ENCODE assay signal across 17 cellular contexts in genomic region chr17:83030432-83030831, GRCh38. TPM values are rescaled to one million over a fixed set of nuclear protein-coding genes. Genes with fewer than 3 reads are reported as not detected.
"Had no signal": no experiment of that assay in that cellular context is flagged by ENCODE, and none has a peak within 500 bp of the region (broad histone marks: within the 10 kb centered on the region; RNA-seq: fewer than 3 reads in every experiment).

No MANE protein-coding gene starts in this region.

- H3K36me3 ChIP-seq: adrenal gland, pancreas, right lobe of liver, thyroid gland, vagina had no signal

- H3K4me1 Mint-ChIP-seq: stimulated activated naive B cell treated with anti-CD40 and anti-IgM and Interleukin-4, amounts not matched to agents 10 μg/mL and 1 μg/mL and 100 μg/mL, for 72 hours had no signal

- H3K4me3 Mint-ChIP-seq: activated CD4-positive, alpha-beta T cell treated with anti-CD3 and anti-CD28 coated beads, Interleukin-2, amount 10 ng/mL, durations not matched to agents 24 days and 14 days; activated CD8-positive, alpha-beta T cell treated with anti-CD3 and anti-CD28 coated beads for 36 hours; activated T-cell treated with anti-CD3 and anti-CD28 coated beads, Interleukin-2, amount 50 U/mL, for 72 hours; effector memory CD8-positive, alpha-beta T cell; naive thymus-derived CD4-positive, alpha-beta T cell; stimulated activated naive B cell treated with anti-CD40 and anti-IgM and Interleukin-4, amounts not matched to agents 10 μg/mL and 1 μg/mL and 100 μg/mL, for 72 hours had no signal

- H3K27me3 Mint-ChIP-seq: activated CD4-positive, alpha-beta T cell treated with anti-CD3 and anti-CD28 coated beads, Interleukin-2, amount 10 ng/mL, durations not matched to agents 24 days and 14 days; activated CD8-positive, alpha-beta T cell treated with anti-CD3 and anti-CD28 coated beads for 36 hours; effector memory CD8-positive, alpha-beta T cell; naive thymus-derived CD4-positive, alpha-beta T cell; stimulated activated naive B cell treated with anti-CD40 and anti-IgM and Interleukin-4, amounts not matched to agents 10 μg/mL and 1 μg/mL and 100 μg/mL, for 72 hours had no signal

- H3K27me3 ChIP-seq: adrenal gland, pancreas, right lobe of liver, thyroid gland, vagina had no signal

- FAIRE-seq: bronchial epithelial cell, pancreas had no signal

- H3K9me3 Mint-ChIP-seq: activated CD4-positive, alpha-beta T cell treated with anti-CD3 and anti-CD28 coated beads, Interleukin-2, amount 10 ng/mL, durations not matched to agents 24 days and 14 days; activated CD8-positive, alpha-beta T cell treated with anti-CD3 and anti-CD28 coated beads for 36 hours; activated naive CD4-positive, alpha-beta T cell treated with anti-CD3 and anti-CD28 coated beads, Interleukin-2, amount 50 U/mL, for 72 hours; activated T-cell treated with anti-CD3 and anti-CD28 coated beads, Interleukin-2, amount 50 U/mL, for 72 hours; effector memory CD8-positive, alpha-beta T cell; naive thymus-derived CD4-positive, alpha-beta T cell; stimulated activated naive B cell treated with anti-CD40 and anti-IgM and Interleukin-4, amounts not matched to agents 10 μg/mL and 1 μg/mL and 100 μg/mL, for 72 hours had no signal

- DNase-seq: activated CD4-positive, alpha-beta T cell treated with anti-CD3 and anti-CD28 coated beads, Interleukin-2, amount 10 ng/mL, durations not matched to agents 24 days and 14 days; activated CD8-positive, alpha-beta T cell treated with anti-CD3 and anti-CD28 coated beads for 36 hours; activated gamma-delta T cell treated with Interleukin-2 at 50 U/mL for 16 hours; activated T-cell treated with anti-CD3 and anti-CD28 coated beads, Interleukin-2, amount 50 U/mL, for 72 hours; dermis blood vessel endothelial cell; effector memory CD8-positive, alpha-beta T cell; foreskin fibroblast; mesenchymal stem cell; naive thymus-derived CD4-positive, alpha-beta T cell; stimulated activated naive B cell treated with anti-CD40 and anti-IgM and Interleukin-4, amounts not matched to agents 10 μg/mL and 1 μg/mL and 100 μg/mL, for 72 hours; thyroid gland had no signal

- H3K9me3 ChIP-seq: adrenal gland, pancreas, right lobe of liver, thyroid gland, vagina had no signal

- H3K4me1 ChIP-seq: adrenal gland, pancreas, right lobe of liver, thyroid gland, vagina had no signal

- H3K27ac Mint-ChIP-seq: activated CD4-positive, alpha-beta T cell treated with anti-CD3 and anti-CD28 coated beads, Interleukin-2, amount 10 ng/mL, durations not matched to agents 24 days and 14 days; activated CD8-positive, alpha-beta T cell treated with anti-CD3 and anti-CD28 coated beads for 36 hours; activated naive CD4-positive, alpha-beta T cell treated with anti-CD3 and anti-CD28 coated beads, Interleukin-2, amount 50 U/mL, for 72 hours; activated T-cell treated with anti-CD3 and anti-CD28 coated beads, Interleukin-2, amount 50 U/mL, for 72 hours; effector memory CD8-positive, alpha-beta T cell; naive thymus-derived CD4-positive, alpha-beta T cell; stimulated activated naive B cell treated with anti-CD40 and anti-IgM and Interleukin-4, amounts not matched to agents 10 μg/mL and 1 μg/mL and 100 μg/mL, for 72 hours had no signal

- H3K27ac ChIP-seq: adrenal gland, pancreas, right lobe of liver, thyroid gland, vagina had no signal

- H3K4me3 ChIP-seq: adrenal gland, pancreas, right lobe of liver, thyroid gland, vagina had no signal

- ATAC-seq: activated CD8-positive, alpha-beta T cell treated with anti-CD3 and anti-CD28 coated beads for 36 hours; activated naive CD4-positive, alpha-beta T cell treated with anti-CD3 and anti-CD28 coated beads, Interleukin-2, amount 50 U/mL, for 72 hours; activated T-cell treated with anti-CD3 and anti-CD28 coated beads, Interleukin-2, amount 50 U/mL, for 72 hours; effector memory CD8-positive, alpha-beta T cell; naive thymus-derived CD4-positive, alpha-beta T cell; pancreas; stimulated activated naive B cell treated with anti-CD40 and anti-IgM and Interleukin-4, amounts not matched to agents 10 μg/mL and 1 μg/mL and 100 μg/mL, for 72 hours had no signal

RNA-seq across cellular contexts. Expression of gene METRNL, which starts 49.0 kb away (rescaled TPM):
- polyA plus RNA-seq: naive thymus-derived CD4-positive, alpha-beta T cell had no signal
